ENCODE assay signal across 1 cellular context in the genomic region with DNA sequence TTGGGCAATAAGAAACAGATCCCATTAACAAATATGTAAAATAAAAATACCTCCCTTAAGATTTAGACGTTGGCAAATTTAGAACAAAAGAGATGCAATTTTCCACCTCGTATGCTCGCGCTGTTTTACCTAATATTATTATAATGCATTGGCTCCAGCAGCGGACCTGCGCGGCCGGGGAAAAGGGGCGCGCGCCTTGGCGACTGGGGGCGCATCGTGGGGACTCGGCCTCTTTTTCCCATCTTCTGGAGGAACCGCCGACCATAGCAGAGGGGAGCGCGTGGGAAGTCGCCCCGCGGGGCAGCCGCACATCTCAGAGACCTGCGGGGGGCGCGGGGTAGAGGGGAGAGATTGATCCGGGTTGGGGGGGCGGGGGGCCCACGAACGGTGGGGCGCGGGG.
TF ChIP-seq lines count a peak whose summit lies in the region.

No MANE protein-coding gene starts in this region.

TF ChIP-seq in GM23338, 12 proteins besides CTCF, POLR2A, EP300 and RAD21 (continued from another document):
- no peak for TF ChIP-seq ZNF462 (CRISPR knock-in tag; IDR thresholded peaks at IDR 0.05)
- TF ChIP-seq ZNF114 (CRISPR knock-in tag; IDR thresholded peaks at IDR 0.05): no peak
- no peak for TF ChIP-seq ZNF331 (CRISPR knock-in tag; IDR thresholded peaks at IDR 0.05; ENCODE audit: low read depth)
- TF ChIP-seq EZH2phosphoT487 (IDR thresholded peaks at IDR 0.05; ENCODE audit: unreplicated experiment): no peak
- TF ChIP-seq, protein P1, sequence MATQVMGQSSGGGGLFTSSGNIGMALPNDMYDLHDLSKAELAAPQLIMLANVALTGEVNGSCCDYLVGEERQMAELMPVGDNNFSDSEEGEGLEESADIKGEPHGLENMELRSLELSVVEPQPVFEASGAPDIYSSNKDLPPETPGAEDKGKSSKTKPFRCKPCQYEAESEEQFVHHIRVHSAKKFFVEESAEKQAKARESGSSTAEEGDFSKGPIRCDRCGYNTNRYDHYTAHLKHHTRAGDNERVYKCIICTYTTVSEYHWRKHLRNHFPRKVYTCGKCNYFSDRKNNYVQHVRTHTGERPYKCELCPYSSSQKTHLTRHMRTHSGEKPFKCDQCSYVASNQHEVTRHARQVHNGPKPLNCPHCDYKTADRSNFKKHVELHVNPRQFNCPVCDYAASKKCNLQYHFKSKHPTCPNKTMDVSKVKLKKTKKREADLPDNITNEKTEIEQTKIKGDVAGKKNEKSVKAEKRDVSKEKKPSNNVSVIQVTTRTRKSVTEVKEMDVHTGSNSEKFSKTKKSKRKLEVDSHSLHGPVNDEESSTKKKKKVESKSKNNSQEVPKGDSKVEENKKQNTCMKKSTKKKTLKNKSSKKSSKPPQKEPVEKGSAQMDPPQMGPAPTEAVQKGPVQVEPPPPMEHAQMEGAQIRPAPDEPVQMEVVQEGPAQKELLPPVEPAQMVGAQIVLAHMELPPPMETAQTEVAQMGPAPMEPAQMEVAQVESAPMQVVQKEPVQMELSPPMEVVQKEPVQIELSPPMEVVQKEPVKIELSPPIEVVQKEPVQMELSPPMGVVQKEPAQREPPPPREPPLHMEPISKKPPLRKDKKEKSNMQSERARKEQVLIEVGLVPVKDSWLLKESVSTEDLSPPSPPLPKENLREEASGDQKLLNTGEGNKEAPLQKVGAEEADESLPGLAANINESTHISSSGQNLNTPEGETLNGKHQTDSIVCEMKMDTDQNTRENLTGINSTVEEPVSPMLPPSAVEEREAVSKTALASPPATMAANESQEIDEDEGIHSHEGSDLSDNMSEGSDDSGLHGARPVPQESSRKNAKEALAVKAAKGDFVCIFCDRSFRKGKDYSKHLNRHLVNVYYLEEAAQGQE (IDR thresholded peaks at IDR 0.05; ENCODE audit: unreplicated experiment): no peak
- no peak for TF ChIP-seq JUNB (IDR thresholded peaks at IDR 0.05; ENCODE audit: unreplicated experiment)
- no peak for TF ChIP-seq CREB1 (CRISPR knock-in tag; IDR thresholded peaks at IDR 0.05; ENCODE audit: low read depth)
- TF ChIP-seq ETS1 (IDR thresholded peaks at IDR 0.05): no peak
